ENCODE assay signal across 1 cellular context in genomic region chr17:7611635-7612293, GRCh38.
TF ChIP-seq lines count a peak whose summit lies in the region.

No MANE protein-coding gene starts in this region.

TF ChIP-seq in GM12878, 131 proteins besides CTCF, POLR2A, EP300 and RAD21:
- TF ChIP-seq RBBP5 (conservative IDR thresholded peaks at IDR 0.05) (no peak), ZBTB33 (IDR thresholded peaks at IDR 0.05) (no peak), NBN (IDR thresholded peaks at IDR 0.05) (no peak), ZNF207 (IDR thresholded peaks at IDR 0.05; ENCODE audit: borderline replicate concordance) (no peak), MXI1 (IDR thresholded peaks at IDR 0.05; ENCODE audit: low read depth, low read length) (no peak), NKRF (conservative IDR thresholded peaks at IDR 0.05) (no peak), POLR2AphosphoS2 (IDR thresholded peaks at IDR 0.05; ENCODE audit: low read depth, low read length) (no peak), ZNF622 (IDR thresholded peaks at IDR 0.05) (no peak), NR2F1 (conservative IDR thresholded peaks at IDR 0.05) (no peak), CBX3 (IDR thresholded peaks at IDR 0.05; ENCODE audit: borderline replicate concordance, low read depth) (no peak), SMAD1 (IDR thresholded peaks at IDR 0.05; ENCODE audit: low read depth, partially characterized antibody) (no peak), NR2C1 (IDR thresholded peaks at IDR 0.05) (no peak), GATAD2B (conservative IDR thresholded peaks at IDR 0.05; ENCODE audit: low read depth) (no peak), CBX5 (IDR thresholded peaks at IDR 0.05; ENCODE audit: low read depth) (no peak)
- TF ChIP-seq, protein P1, sequence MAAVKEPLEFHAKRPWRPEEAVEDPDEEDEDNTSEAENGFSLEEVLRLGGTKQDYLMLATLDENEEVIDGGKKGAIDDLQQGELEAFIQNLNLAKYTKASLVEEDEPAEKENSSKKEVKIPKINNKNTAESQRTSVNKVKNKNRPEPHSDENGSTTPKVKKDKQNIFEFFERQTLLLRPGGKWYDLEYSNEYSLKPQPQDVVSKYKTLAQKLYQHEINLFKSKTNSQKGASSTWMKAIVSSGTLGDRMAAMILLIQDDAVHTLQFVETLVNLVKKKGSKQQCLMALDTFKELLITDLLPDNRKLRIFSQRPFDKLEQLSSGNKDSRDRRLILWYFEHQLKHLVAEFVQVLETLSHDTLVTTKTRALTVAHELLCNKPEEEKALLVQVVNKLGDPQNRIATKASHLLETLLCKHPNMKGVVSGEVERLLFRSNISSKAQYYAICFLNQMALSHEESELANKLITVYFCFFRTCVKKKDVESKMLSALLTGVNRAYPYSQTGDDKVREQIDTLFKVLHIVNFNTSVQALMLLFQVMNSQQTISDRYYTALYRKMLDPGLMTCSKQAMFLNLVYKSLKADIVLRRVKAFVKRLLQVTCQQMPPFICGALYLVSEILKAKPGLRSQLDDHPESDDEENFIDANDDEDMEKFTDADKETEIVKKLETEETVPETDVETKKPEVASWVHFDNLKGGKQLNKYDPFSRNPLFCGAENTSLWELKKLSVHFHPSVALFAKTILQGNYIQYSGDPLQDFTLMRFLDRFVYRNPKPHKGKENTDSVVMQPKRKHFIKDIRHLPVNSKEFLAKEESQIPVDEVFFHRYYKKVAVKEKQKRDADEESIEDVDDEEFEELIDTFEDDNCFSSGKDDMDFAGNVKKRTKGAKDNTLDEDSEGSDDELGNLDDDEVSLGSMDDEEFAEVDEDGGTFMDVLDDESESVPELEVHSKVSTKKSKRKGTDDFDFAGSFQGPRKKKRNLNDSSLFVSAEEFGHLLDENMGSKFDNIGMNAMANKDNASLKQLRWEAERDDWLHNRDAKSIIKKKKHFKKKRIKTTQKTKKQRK (IDR thresholded peaks at IDR 0.05; ENCODE audit: low read depth, low read length), result no peak
